ENCODE assay signal across 1 cellular context in genomic region chr17:55366020-55366481, GRCh38.
TF ChIP-seq lines count a peak whose summit lies in the region.

No MANE protein-coding gene starts in this region.

TF ChIP-seq in GM23338, 12 proteins besides CTCF, POLR2A, EP300 and RAD21 (continued from another document):
- TF ChIP-seq, protein P1, sequence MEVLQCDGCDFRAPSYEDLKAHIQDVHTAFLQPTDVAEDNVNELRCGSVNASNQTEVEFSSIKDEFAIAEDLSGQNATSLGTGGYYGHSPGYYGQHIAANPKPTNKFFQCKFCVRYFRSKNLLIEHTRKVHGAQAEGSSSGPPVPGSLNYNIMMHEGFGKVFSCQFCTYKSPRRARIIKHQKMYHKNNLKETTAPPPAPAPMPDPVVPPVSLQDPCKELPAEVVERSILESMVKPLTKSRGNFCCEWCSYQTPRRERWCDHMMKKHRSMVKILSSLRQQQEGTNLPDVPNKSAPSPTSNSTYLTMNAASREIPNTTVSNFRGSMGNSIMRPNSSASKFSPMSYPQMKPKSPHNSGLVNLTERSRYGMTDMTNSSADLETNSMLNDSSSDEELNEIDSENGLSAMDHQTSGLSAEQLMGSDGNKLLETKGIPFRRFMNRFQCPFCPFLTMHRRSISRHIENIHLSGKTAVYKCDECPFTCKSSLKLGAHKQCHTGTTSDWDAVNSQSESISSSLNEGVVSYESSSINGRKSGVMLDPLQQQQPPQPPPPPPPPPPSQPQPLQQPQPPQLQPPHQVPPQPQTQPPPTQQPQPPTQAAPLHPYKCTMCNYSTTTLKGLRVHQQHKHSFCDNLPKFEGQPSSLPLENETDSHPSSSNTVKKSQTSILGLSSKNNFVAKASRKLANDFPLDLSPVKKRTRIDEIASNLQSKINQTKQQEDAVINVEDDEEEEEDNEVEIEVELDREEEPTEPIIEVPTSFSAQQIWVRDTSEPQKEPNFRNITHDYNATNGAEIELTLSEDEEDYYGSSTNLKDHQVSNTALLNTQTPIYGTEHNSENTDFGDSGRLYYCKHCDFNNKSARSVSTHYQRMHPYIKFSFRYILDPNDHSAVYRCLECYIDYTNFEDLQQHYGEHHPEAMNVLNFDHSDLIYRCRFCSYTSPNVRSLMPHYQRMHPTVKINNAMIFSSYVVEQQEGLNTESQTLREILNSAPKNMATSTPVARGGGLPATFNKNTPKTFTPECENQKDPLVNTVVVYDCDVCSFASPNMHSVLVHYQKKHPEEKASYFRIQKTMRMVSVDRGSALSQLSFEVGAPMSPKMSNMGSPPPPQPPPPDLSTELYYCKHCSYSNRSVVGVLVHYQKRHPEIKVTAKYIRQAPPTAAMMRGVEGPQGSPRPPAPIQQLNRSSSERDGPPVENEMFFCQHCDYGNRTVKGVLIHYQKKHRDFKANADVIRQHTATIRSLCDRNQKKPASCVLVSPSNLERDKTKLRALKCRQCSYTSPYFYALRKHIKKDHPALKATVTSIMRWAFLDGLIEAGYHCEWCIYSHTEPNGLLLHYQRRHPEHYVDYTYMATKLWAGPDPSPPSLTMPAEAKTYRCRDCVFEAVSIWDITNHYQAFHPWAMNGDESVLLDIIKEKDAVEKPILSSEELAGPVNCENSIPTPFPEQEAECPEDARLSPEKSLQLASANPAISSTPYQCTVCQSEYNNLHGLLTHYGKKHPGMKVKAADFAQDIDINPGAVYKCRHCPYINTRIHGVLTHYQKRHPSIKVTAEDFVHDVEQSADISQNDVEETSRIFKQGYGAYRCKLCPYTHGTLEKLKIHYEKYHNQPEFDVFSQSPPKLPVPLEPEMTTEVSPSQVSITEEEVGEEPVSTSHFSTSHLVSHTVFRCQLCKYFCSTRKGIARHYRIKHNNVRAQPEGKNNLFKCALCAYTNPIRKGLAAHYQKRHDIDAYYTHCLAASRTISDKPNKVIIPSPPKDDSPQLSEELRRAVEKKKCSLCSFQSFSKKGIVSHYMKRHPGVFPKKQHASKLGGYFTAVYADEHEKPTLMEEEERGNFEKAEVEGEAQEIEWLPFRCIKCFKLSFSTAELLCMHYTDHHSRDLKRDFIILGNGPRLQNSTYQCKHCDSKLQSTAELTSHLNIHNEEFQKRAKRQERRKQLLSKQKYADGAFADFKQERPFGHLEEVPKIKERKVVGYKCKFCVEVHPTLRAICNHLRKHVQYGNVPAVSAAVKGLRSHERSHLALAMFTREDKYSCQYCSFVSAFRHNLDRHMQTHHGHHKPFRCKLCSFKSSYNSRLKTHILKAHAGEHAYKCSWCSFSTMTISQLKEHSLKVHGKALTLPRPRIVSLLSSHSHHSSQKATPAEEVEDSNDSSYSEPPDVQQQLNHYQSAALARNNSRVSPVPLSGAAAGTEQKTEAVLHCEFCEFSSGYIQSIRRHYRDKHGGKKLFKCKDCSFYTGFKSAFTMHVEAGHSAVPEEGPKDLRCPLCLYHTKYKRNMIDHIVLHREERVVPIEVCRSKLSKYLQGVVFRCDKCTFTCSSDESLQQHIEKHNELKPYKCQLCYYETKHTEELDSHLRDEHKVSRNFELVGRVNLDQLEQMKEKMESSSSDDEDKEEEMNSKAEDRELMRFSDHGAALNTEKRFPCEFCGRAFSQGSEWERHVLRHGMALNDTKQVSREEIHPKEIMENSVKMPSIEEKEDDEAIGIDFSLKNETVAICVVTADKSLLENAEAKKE (CRISPR knock-in tag; IDR thresholded peaks at IDR 0.05) = no peak
- no peak for TF ChIP-seq EZH2 (IDR thresholded peaks at IDR 0.05; ENCODE audit: low read depth, unreplicated experiment)
